Comparison of ENCODE assay signal across 1 cellular context in genomic region chr2:64019083-64019974, GRCh38.
TF ChIP-seq lines count a peak whose summit lies in the region.

A gene with protein sequence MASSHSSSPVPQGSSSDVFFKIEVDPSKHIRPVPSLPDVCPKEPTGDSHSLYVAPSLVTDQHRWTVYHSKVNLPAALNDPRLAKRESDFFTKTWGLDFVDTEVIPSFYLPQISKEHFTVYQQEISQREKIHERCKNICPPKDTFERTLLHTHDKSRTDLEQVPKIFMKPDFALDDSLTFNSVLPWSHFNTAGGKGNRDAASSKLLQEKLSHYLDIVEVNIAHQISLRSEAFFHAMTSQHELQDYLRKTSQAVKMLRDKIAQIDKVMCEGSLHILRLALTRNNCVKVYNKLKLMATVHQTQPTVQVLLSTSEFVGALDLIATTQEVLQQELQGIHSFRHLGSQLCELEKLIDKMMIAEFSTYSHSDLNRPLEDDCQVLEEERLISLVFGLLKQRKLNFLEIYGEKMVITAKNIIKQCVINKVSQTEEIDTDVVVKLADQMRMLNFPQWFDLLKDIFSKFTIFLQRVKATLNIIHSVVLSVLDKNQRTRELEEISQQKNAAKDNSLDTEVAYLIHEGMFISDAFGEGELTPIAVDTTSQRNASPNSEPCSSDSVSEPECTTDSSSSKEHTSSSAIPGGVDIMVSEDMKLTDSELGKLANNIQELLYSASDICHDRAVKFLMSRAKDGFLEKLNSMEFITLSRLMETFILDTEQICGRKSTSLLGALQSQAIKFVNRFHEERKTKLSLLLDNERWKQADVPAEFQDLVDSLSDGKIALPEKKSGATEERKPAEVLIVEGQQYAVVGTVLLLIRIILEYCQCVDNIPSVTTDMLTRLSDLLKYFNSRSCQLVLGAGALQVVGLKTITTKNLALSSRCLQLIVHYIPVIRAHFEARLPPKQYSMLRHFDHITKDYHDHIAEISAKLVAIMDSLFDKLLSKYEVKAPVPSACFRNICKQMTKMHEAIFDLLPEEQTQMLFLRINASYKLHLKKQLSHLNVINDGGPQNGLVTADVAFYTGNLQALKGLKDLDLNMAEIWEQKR (minus strand): TSS chr2:64019428. CDS start chr2:63983999, 35,429 bp downstream.

TF ChIP-seq in K562, 482 proteins besides CTCF, POLR2A, EP300 and RAD21 (continued from another document and continues in another):
- TF ChIP-seq ILF3 (IDR thresholded peaks at IDR 0.05; ENCODE audit: borderline replicate concordance), result no peak
- TF ChIP-seq BHLHE40 (IDR thresholded peaks at IDR 0.05; ENCODE audit: low read length), result no peak
- 0 out of 2 replicates have a peak, but pooled peaks have one; percentile 37 for TF ChIP-seq LEF1 (IDR thresholded peaks at IDR 0.05)
- TF ChIP-seq POLR3G (IDR thresholded peaks at IDR 0.05; ENCODE audit: extremely low read depth, insufficient read length, insufficient replicate concordance), result no peak
- TF ChIP-seq ZBTB5 (IDR thresholded peaks at IDR 0.05), result no peak
- TF ChIP-seq SIN3B (IDR thresholded peaks at IDR 0.05; ENCODE audit: low read depth), result 0 out of 2 replicates have a peak, but pooled peaks have one; percentile 23
- no peak for TF ChIP-seq FOXJ3 (CRISPR knock-in tag; IDR thresholded peaks at IDR 0.05)
- no peak for TF ChIP-seq HNRNPUL1 (IDR thresholded peaks at IDR 0.05; ENCODE audit: low read length)
- no peak for TF ChIP-seq RFX7 (CRISPR knock-in tag; IDR thresholded peaks at IDR 0.05)
- TF ChIP-seq PHF8 (IDR thresholded peaks at IDR 0.05; ENCODE audit: borderline replicate concordance, low read length), result peak; percentile 89; the same call in 1 of the 2 replicates
- TF ChIP-seq MAZ (CRISPR knock-in tag; conservative IDR thresholded peaks at IDR 0.05 in 1 of 2, IDR thresholded peaks at IDR 0.05 in 1 of 2), result peak; percentile 45 to 84; a peak in 3 of 4 replicates
- no peak for TF ChIP-seq POLR2B (IDR thresholded peaks at IDR 0.05; ENCODE audit: low read depth, partially characterized antibody)
- 0 out of 4 replicates have a peak, but pooled peaks have one; percentile 31 to 70 for TF ChIP-seq ARNT (IDR thresholded peaks at IDR 0.05)
- TF ChIP-seq ZFP36 (IDR thresholded peaks at IDR 0.05; ENCODE audit: low read depth, low read length, partially characterized antibody), result no peak
- TF ChIP-seq ZBTB17 (CRISPR knock-in tag; IDR thresholded peaks at IDR 0.05), result peak; percentile 70; the same call in 1 of the 2 replicates
- no peak; the same call in 1 of the 2 replicates for TF ChIP-seq FOXP1 (CRISPR knock-in tag; IDR thresholded peaks at IDR 0.05)
- TF ChIP-seq TCF3 (CRISPR knock-in tag; IDR thresholded peaks at IDR 0.05), result no peak
- TF ChIP-seq SOX6 (IDR thresholded peaks at IDR 0.05), result no peak
- TF ChIP-seq HDAC6 (IDR thresholded peaks at IDR 0.05; ENCODE audit: low read depth, low read length), result no peak
- no peak; the same call in 1 of the 2 replicates for TF ChIP-seq ZNF407 (IDR thresholded peaks at IDR 0.05; ENCODE audit: low read depth)
- TF ChIP-seq, protein P1, sequence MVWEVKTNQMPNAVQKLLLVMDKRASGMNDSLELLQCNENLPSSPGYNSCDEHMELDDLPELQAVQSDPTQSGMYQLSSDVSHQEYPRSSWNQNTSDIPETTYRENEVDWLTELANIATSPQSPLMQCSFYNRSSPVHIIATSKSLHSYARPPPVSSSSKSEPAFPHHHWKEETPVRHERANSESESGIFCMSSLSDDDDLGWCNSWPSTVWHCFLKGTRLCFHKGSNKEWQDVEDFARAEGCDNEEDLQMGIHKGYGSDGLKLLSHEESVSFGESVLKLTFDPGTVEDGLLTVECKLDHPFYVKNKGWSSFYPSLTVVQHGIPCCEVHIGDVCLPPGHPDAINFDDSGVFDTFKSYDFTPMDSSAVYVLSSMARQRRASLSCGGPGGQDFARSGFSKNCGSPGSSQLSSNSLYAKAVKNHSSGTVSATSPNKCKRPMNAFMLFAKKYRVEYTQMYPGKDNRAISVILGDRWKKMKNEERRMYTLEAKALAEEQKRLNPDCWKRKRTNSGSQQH (CRISPR knock-in tag; IDR thresholded peaks at IDR 0.05), result no peak
- TF ChIP-seq KAT7 (CRISPR knock-in tag; IDR thresholded peaks at IDR 0.05; ENCODE audit: borderline replicate concordance), result no peak
- TF ChIP-seq EWSR1 (IDR thresholded peaks at IDR 0.05; ENCODE audit: borderline replicate concordance, low read depth, partially characterized antibody), result no peak
- TF ChIP-seq PYGO2 (tag; IDR thresholded peaks at IDR 0.05), result peak; percentile 49; the same call in 1 of the 2 replicates
- TF ChIP-seq MAFG (tag; conservative IDR thresholded peaks at IDR 0.05), result no peak
- TF ChIP-seq NBN (IDR thresholded peaks at IDR 0.05; ENCODE audit: low read depth), result no peak
- no peak for TF ChIP-seq ADNP (tag; IDR thresholded peaks at IDR 0.05)
- TF ChIP-seq ATF1 (CRISPR knock-in tag; IDR thresholded peaks at IDR 0.05), result no peak
- peak; percentile 45 for TF ChIP-seq ATF1 (tag; IDR thresholded peaks at IDR 0.05)
- TF ChIP-seq, protein P2, sequence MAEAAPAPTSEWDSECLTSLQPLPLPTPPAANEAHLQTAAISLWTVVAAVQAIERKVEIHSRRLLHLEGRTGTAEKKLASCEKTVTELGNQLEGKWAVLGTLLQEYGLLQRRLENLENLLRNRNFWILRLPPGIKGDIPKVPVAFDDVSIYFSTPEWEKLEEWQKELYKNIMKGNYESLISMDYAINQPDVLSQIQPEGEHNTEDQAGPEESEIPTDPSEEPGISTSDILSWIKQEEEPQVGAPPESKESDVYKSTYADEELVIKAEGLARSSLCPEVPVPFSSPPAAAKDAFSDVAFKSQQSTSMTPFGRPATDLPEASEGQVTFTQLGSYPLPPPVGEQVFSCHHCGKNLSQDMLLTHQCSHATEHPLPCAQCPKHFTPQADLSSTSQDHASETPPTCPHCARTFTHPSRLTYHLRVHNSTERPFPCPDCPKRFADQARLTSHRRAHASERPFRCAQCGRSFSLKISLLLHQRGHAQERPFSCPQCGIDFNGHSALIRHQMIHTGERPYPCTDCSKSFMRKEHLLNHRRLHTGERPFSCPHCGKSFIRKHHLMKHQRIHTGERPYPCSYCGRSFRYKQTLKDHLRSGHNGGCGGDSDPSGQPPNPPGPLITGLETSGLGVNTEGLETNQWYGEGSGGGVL (CRISPR knock-in tag; IDR thresholded peaks at IDR 0.05), result no peak
- no peak for TF ChIP-seq DMBX1 (CRISPR knock-in tag; IDR thresholded peaks at IDR 0.05; ENCODE audit: borderline replicate concordance)
- TF ChIP-seq, protein P3, sequence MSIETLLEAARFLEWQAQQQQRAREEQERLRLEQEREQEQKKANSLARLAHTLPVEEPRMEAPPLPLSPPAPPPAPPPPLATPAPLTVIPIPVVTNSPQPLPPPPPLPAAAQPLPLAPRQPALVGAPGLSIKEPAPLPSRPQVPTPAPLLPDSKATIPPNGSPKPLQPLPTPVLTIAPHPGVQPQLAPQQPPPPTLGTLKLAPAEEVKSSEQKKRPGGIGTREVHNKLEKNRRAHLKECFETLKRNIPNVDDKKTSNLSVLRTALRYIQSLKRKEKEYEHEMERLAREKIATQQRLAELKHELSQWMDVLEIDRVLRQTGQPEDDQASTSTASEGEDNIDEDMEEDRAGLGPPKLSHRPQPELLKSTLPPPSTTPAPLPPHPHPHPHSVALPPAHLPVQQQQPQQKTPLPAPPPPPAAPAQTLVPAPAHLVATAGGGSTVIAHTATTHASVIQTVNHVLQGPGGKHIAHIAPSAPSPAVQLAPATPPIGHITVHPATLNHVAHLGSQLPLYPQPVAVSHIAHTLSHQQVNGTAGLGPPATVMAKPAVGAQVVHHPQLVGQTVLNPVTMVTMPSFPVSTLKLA (conservative IDR thresholded peaks at IDR 0.05), result peak in 1 of 2 experiments; percentile 51; a peak in 1 of 4 replicates
- no peak for TF ChIP-seq BRF2 (IDR thresholded peaks at IDR 0.05; ENCODE audit: borderline replicate concordance, insufficient read depth, insufficient read length)
- TF ChIP-seq ESRRB (CRISPR knock-in tag; IDR thresholded peaks at IDR 0.05; ENCODE audit: borderline replicate concordance), result no peak
- TF ChIP-seq NR1H2 (CRISPR knock-in tag; IDR thresholded peaks at IDR 0.05), result no peak
- TF ChIP-seq TGIF2 (CRISPR knock-in tag; IDR thresholded peaks at IDR 0.05), result no peak
- no peak for TF ChIP-seq FOXM1 (IDR thresholded peaks at IDR 0.05; ENCODE audit: low read depth)
- no peak for TF ChIP-seq FOXM1 (CRISPR knock-in tag; IDR thresholded peaks at IDR 0.05; ENCODE audit: low read depth)
- TF ChIP-seq HNRNPK (IDR thresholded peaks at IDR 0.05; ENCODE audit: low read depth, low read length, poor library complexity, severe bottlenecking), result no peak
- no peak for TF ChIP-seq HES1 (IDR thresholded peaks at IDR 0.05; ENCODE audit: low read depth)
- TF ChIP-seq RBM17 (IDR thresholded peaks at IDR 0.05; ENCODE audit: borderline replicate concordance, low read depth, low read length), result no peak
- no peak for TF ChIP-seq ZBTB8A (IDR thresholded peaks at IDR 0.05; ENCODE audit: partially characterized antibody)
- no peak for TF ChIP-seq JUND (IDR thresholded peaks at IDR 0.05; ENCODE audit: borderline replicate concordance, low read depth, low read length)
- 0 out of 3 replicates have a peak, but pooled peaks have one; percentile 16 for TF ChIP-seq JUND (tag; IDR thresholded peaks at IDR 0.05; ENCODE audit: borderline replicate concordance, low read depth, low read length)
- no peak for TF ChIP-seq ZNF707 (CRISPR knock-in tag; conservative IDR thresholded peaks at IDR 0.05)
